15 cellular contexts compared by ENCODE assay signal in the genomic region with DNA sequence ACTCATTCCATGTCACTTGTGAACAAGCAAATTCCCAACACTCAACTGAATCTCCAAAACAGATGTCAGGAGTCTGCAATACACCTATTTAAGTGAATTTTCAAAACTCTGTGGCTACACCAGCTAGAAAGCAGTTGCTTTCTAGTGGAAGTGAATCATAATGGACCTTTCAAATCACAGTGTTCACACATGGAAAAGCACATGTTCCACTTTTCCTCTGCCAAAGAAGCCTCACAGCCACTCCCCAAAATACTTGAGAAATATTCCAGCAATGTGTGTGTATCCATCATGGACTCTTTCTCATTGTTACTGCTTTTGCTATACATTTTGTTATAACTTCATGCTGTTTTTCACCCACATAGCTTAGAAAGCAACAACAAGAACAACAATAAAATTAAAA. TPM values are rescaled to one million over a fixed set of nuclear protein-coding genes. Genes with fewer than 3 reads are reported as not detected.
DNase-seq lines count a peak whose midpoint lies in the region; ATAC-seq and TF ChIP-seq lines count a peak whose summit lies in the region.
"Had no signal": no experiment of that assay in that cellular context is flagged by ENCODE, and none has a peak within 500 bp of the region (broad histone marks: within the 10 kb centered on the region; RNA-seq: fewer than 3 reads in every experiment).

No MANE protein-coding gene starts in this region.

- H3K4me3 ChIP-seq in left ventricle myocardium inferior (no peak overlapping the region), heart left ventricle (no peak overlapping the region), fibroblast of the aortic adventitia (ENCODE audit: low read depth, low read length) (no peak overlapping the region), neuronal stem cell (ENCODE audit: low read length in 2 of 2) (no peak overlapping the region)
- H3K4me3 ChIP-seq: ascending aorta had no signal

- no peak overlapping the region for H3K4me2 ChIP-seq in neuronal stem cell (ENCODE audit: insufficient read depth, low read length, poor library complexity, severe bottlenecking)

- no peak overlapping the region for H2BK5ac ChIP-seq in neuronal stem cell (ENCODE audit: low read length)

- peaks cover 4% of the 10 kb centered on the region for H3K9me3 Mint-ChIP-seq in activated T-helper 17 cell treated with anti-CD3 and anti-CD28 coated beads, Interleukin-2, amount 50 U/mL, for 72 hours
- H3K9me3 Mint-ChIP-seq in stimulated activated naive B cell treated with anti-CD40 and anti-IgM and Interleukin-4, amounts not matched to agents 10 μg/mL and 1 μg/mL and 100 μg/mL, for 72 hours, result peaks cover 0 to 1% of the 10 kb centered on the region in 2 donors
- H3K9me3 Mint-ChIP-seq: type B pancreatic cell had no signal

- H3K27ac ChIP-seq in left ventricle myocardium inferior (replicated peaks) (peak overlapping the region; percentile 68), heart left ventricle (peak overlapping the region in 4 of 12 donors; percentile 6 to 40 (median 28)), neuronal stem cell (replicated peaks; ENCODE audit: low read length) (no peak overlapping the region)
- H3K27ac ChIP-seq: ascending aorta, parathyroid adenoma had no signal

- no peak overlapping the region for H3K18ac ChIP-seq in neuronal stem cell (ENCODE audit: low read length)

- H2AK5ac ChIP-seq in neuronal stem cell (ENCODE audit: low read depth, low read length), result no peak overlapping the region

- H3K9me3 ChIP-seq in left ventricle myocardium inferior (replicated peaks) (no peaks in the 10 kb centered on the region), heart left ventricle (no peaks in the 10 kb centered on the region), neuronal stem cell (replicated peaks in 1 of 2; ENCODE audit: control insufficient read depth in 2 of 2, insufficient read depth in 1 of 2, low read depth in 1 of 2, low read length in 2 of 2) (no peaks in the 10 kb centered on the region)
- H3K9me3 ChIP-seq: ascending aorta had no signal

- no peaks in the 10 kb centered on the region for H3K36me3 ChIP-seq in left ventricle myocardium inferior
- no peaks in the 10 kb centered on the region for H3K36me3 ChIP-seq in heart left ventricle
- no peaks in the 10 kb centered on the region for H3K36me3 ChIP-seq in neuronal stem cell (replicated peaks in 1 of 2; ENCODE audit: control insufficient read depth in 2 of 2, insufficient read depth in 2 of 2, low read length in 2 of 2)
- H3K36me3 ChIP-seq: ascending aorta had no signal

- no peak overlapping the region for H4K8ac ChIP-seq in neuronal stem cell (ENCODE audit: low read depth, low read length)

- no peak overlapping the region for H2BK120ac ChIP-seq in neuronal stem cell (ENCODE audit: low read depth, low read length)

- H3K36me3 Mint-ChIP-seq in activated T-helper 17 cell treated with anti-CD3 and anti-CD28 coated beads, Interleukin-2, amount 50 U/mL, for 72 hours (ENCODE audit: low read depth), result no peaks in the 10 kb centered on the region
- H3K36me3 Mint-ChIP-seq in stimulated activated naive B cell treated with anti-CD40 and anti-IgM and Interleukin-4, amounts not matched to agents 10 μg/mL and 1 μg/mL and 100 μg/mL, for 72 hours, result peaks cover 11 to 19% of the 10 kb centered on the region in 2 donors
- H3K36me3 Mint-ChIP-seq: type B pancreatic cell had no signal

- H3K23ac ChIP-seq in neuronal stem cell (ENCODE audit: low read depth, low read length, poor library complexity), result no peak overlapping the region

- ATAC-seq in heart left ventricle (no peak), GM18870 (IDR thresholded peaks at IDR 0.05; ENCODE audit: unreplicated experiment) (no peak)
- ATAC-seq in activated T-helper 17 cell treated with anti-CD3 and anti-CD28 coated beads, Interleukin-2, amount 50 U/mL, for 72 hours (replicated peaks), result no peak
- no peak for ATAC-seq in stimulated activated naive B cell treated with anti-CD40 and anti-IgM and Interleukin-4, amounts not matched to agents 10 μg/mL and 1 μg/mL and 100 μg/mL, for 72 hours (replicated peaks)

- no peaks in the 10 kb centered on the region for H3K27me3 ChIP-seq in left ventricle myocardium inferior (ENCODE audit: low read depth)
- no peaks in the 10 kb centered on the region for H3K27me3 ChIP-seq in heart left ventricle
- H3K27me3 ChIP-seq in neuronal stem cell (ENCODE audit: control insufficient read depth in 3 of 3, insufficient read depth in 3 of 3, low read depth in 1 of 3, low read length in 3 of 3), result no peaks in the 10 kb centered on the region
- H3K27me3 ChIP-seq: ascending aorta had no signal

- no peak overlapping the region for H2BK12ac ChIP-seq in neuronal stem cell (ENCODE audit: low read length)

- H3K27me3 Mint-ChIP-seq in activated T-helper 17 cell treated with anti-CD3 and anti-CD28 coated beads, Interleukin-2, amount 50 U/mL, for 72 hours, result no peaks in the 10 kb centered on the region
- no peaks in the 10 kb centered on the region for H3K27me3 Mint-ChIP-seq in stimulated activated naive B cell treated with anti-CD40 and anti-IgM and Interleukin-4, amounts not matched to agents 10 μg/mL and 1 μg/mL and 100 μg/mL, for 72 hours
- H3K27me3 Mint-ChIP-seq: activated CD4-positive, alpha-beta T cell treated with anti-CD3 and anti-CD28 coated beads, Interleukin-2, amount 10 ng/mL, durations not matched to agents 24 days and 14 days; type B pancreatic cell had no signal

- no peak for TF ChIP-seq POLR2A in heart left ventricle (IDR thresholded peaks at IDR 0.05)

- H2AFZ ChIP-seq in neuronal stem cell (ENCODE audit: low read length), result no peak overlapping the region
- H2AFZ ChIP-seq: parathyroid adenoma had no signal

- intact Hi-C loops in left ventricle myocardium inferior (cut with micrococcal nuclease), result no loop called here
- intact Hi-C loops in heart left ventricle (cut with DNase I), result no loop called here

- no peak overlapping the region for H2BK15ac ChIP-seq in neuronal stem cell (ENCODE audit: low read length)

- no peak overlapping the region for H3K4ac ChIP-seq in neuronal stem cell (ENCODE audit: low read length)

- H3K27ac Mint-ChIP-seq in activated T-helper 17 cell treated with anti-CD3 and anti-CD28 coated beads, Interleukin-2, amount 50 U/mL, for 72 hours, result no peak overlapping the region
- peak overlapping the region; percentile 86 for H3K27ac Mint-ChIP-seq in stimulated activated naive B cell treated with anti-CD40 and anti-IgM and Interleukin-4, amounts not matched to agents 10 μg/mL and 1 μg/mL and 100 μg/mL, for 72 hours
- H3K27ac Mint-ChIP-seq: activated CD4-positive, alpha-beta T cell treated with anti-CD3 and anti-CD28 coated beads, Interleukin-2, amount 10 ng/mL, durations not matched to agents 24 days and 14 days; type B pancreatic cell had no signal

- H3K4me3 Mint-ChIP-seq in activated T-helper 17 cell treated with anti-CD3 and anti-CD28 coated beads, Interleukin-2, amount 50 U/mL, for 72 hours, result peak overlapping the region; percentile 44
- H3K4me3 Mint-ChIP-seq in stimulated activated naive B cell treated with anti-CD40 and anti-IgM and Interleukin-4, amounts not matched to agents 10 μg/mL and 1 μg/mL and 100 μg/mL, for 72 hours, result peak overlapping the region; percentile 39 to 67
- H3K4me3 Mint-ChIP-seq: activated CD4-positive, alpha-beta T cell treated with anti-CD3 and anti-CD28 coated beads, Interleukin-2, amount 10 ng/mL, durations not matched to agents 24 days and 14 days; type B pancreatic cell had no signal

- H3K14ac ChIP-seq in neuronal stem cell (ENCODE audit: low read length), result no peak overlapping the region

- H4K91ac ChIP-seq in neuronal stem cell (ENCODE audit: low read depth, low read length, poor library complexity), result no peak overlapping the region

- DNase-seq in left ventricle myocardium inferior (no peak), heart left ventricle (no peak), fibroblast of the aortic adventitia (ENCODE audit: low read depth) (peak; percentile 74), T-helper 1 cell (no peak), neuronal stem cell (ENCODE audit: low spot score) (no peak)
- no peak for DNase-seq in stimulated activated naive B cell treated with anti-CD40 and anti-IgM and Interleukin-4, amounts not matched to agents 10 μg/mL and 1 μg/mL and 100 μg/mL, for 72 hours
- DNase-seq: activated CD4-positive, alpha-beta T cell treated with anti-CD3 and anti-CD28 coated beads, Interleukin-2, amount 10 ng/mL, durations not matched to agents 24 days and 14 days; Kasumi-1; mesendoderm; NCI-H2171 had no signal

- peaks cover 4% of the 10 kb centered on the region for H3K4me1 Mint-ChIP-seq in activated T-helper 17 cell treated with anti-CD3 and anti-CD28 coated beads, Interleukin-2, amount 50 U/mL, for 72 hours
- H3K4me1 Mint-ChIP-seq in stimulated activated naive B cell treated with anti-CD40 and anti-IgM and Interleukin-4, amounts not matched to agents 10 μg/mL and 1 μg/mL and 100 μg/mL, for 72 hours, result peaks cover 41 to 64% of the 10 kb centered on the region in 2 donors

- no peak overlapping the region for H3K9ac ChIP-seq in neuronal stem cell (ENCODE audit: low read depth, low read length, poor library complexity)
- H3K9ac ChIP-seq: parathyroid adenoma had no signal

- TF ChIP-seq CTCF in left ventricle myocardium inferior (IDR thresholded peaks at IDR 0.05; ENCODE audit: borderline replicate concordance), result no peak
- TF ChIP-seq CTCF in heart left ventricle (IDR thresholded peaks at IDR 0.05), result no peak
- TF ChIP-seq CTCF in fibroblast of the aortic adventitia (IDR thresholded peaks at IDR 0.05; ENCODE audit: insufficient read depth, low read length), result no peak

- H3K79me1 ChIP-seq in neuronal stem cell (ENCODE audit: low read depth, low read length), result no peaks in the 10 kb centered on the region

- H3K4me1 ChIP-seq in left ventricle myocardium inferior (peaks cover 64% of the 10 kb centered on the region), heart left ventricle (peaks cover 0 to 57% (median 34%) of the 10 kb centered on the region in 12 donors), neuronal stem cell (ENCODE audit: control insufficient read depth in 2 of 2, insufficient read depth in 1 of 2, low read depth in 1 of 2, low read length in 2 of 2) (no peaks in the 10 kb centered on the region)
- H3K4me1 ChIP-seq: ascending aorta, parathyroid adenoma had no signal

RNA-seq across cellular contexts. Expression of a gene that starts 17.4 kb away (rescaled TPM):
- total RNA-seq in left ventricle myocardium inferior, result 35.7 TPM
- total RNA-seq in heart left ventricle, result 10 to 100 TPM; 19.9 to 50.3 (median 38.0) TPM
- 100 to 1,000 TPM in 1 of 2 donors, 1 to 10 TPM in 1; 9.9 to 113 TPM for polyA plus RNA-seq in heart left ventricle
- 1 to 10 TPM; 2.3 to 2.9 TPM for total RNA-seq in activated T-helper 17 cell treated with anti-CD3 and anti-CD28 coated beads, Interleukin-2, amount 50 U/mL, for 72 hours
- 5.5 and 16.9 TPM in 2 replicates for total RNA-seq in fibroblast of the aortic adventitia (ENCODE audit: low replicate concordance)
- 0.53 TPM for polyA plus RNA-seq in neuronal stem cell (2013, experiment 1 of 2)
- polyA plus RNA-seq in neuronal stem cell (2013, experiment 2 of 2), result 0.71 TPM
